In the genomic region with DNA sequence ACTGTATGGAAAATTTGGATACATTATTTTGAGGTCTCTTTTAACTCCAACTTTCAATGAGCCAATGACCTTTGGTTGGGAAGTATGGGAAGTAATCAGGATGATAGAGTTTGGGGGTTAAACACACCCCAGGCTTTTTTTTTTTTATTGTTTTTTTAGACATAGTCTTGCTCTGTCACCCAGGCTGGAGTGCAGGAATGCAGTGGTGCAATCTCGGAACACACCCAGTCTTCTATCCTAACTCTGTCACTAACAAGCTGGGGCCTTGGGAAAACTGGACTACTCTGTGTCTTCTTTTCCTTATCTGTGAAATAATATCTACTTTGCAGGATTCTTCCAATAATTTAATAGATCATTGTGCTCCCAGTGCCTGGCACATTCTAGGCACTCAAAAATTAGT, we compare ENCODE assay signal across 21 cellular contexts. TPM values are rescaled to one million over a fixed set of nuclear protein-coding genes. Genes with fewer than 3 reads are reported as not detected.
DNase-seq lines count a peak whose midpoint lies in the region; ATAC-seq, FAIRE-seq and TF ChIP-seq lines count a peak whose summit lies in the region.
"Had no signal": no experiment of that assay in that cellular context is flagged by ENCODE, and none has a peak within 500 bp of the region (broad histone marks: within the 10 kb centered on the region; RNA-seq: fewer than 3 reads in every experiment).

No MANE protein-coding gene starts in this region.

- peak; percentile 20 for DNase-seq in HuH-7 (ENCODE audit: low spot score)
- peak; percentile 68 for DNase-seq in epithelial cell of esophagus (ENCODE audit: low read depth)
- DNase-seq in mesothelial cell of epicardium (ENCODE audit: low spot score in 2 of 2, unreplicated experiment in 2 of 2) = no peak
- no peak for DNase-seq in type B pancreatic cell (ENCODE audit: extremely low spot score, unreplicated experiment)
- no peak for DNase-seq in small intestine
- DNase-seq in activated effector memory CD4-positive, alpha-beta T cell treated with Interleukin-2 at 50 U/mL for 16 hours = no peak
- DNase-seq: activated CD4-positive, alpha-beta T cell treated with anti-CD3 and anti-CD28 coated beads, Interleukin-2, amount 10 ng/mL, durations not matched to agents 24 days and 14 days; activated naive CD4-positive, alpha-beta T cell treated with Interleukin-2 at 50 U/mL for 16 hours; aorta; Calu3; glutamatergic neuron; GOT3; Kasumi-1; left ventricle myocardium superior; NCI-H524 treated with DMSO at 0.1 percent for 48 hours; stimulated activated CD4-positive, alpha-beta T cell treated with anti-CD3 and anti-CD28 coated beads, Interleukin-15, amount 100 ng/mL, for 24 hours had no signal

- H3K27ac ChIP-seq in small intestine (ENCODE audit: low read depth in 1 of 2, low read length in 1 of 2) = no peak overlapping the region
- H3K27ac ChIP-seq: neutrophil, RWPE1 had no signal

- H3K36me3 Mint-ChIP-seq in mesothelial cell of epicardium = peaks cover 59% of the 10 kb centered on the region
- peaks cover 55% of the 10 kb centered on the region for H3K36me3 Mint-ChIP-seq in type B pancreatic cell

- FAIRE-seq in small intestine (lab: Jason Lieb, UNC) = no peak
- FAIRE-seq: endometrium had no signal

- H3K9me3 Mint-ChIP-seq in mesothelial cell of epicardium (peaks cover 3% of the 10 kb centered on the region), type B pancreatic cell (peaks cover 7% of the 10 kb centered on the region)
- H3K9me3 Mint-ChIP-seq: activated CD4-positive, alpha-beta T cell treated with anti-CD3 and anti-CD28 coated beads, Interleukin-2, amount 10 ng/mL, durations not matched to agents 24 days and 14 days had no signal

- H3K27me3 ChIP-seq in small intestine (ENCODE audit: control insufficient read depth in 2 of 2, insufficient read depth in 2 of 2, low read length in 2 of 2) = no peaks in the 10 kb centered on the region
- H3K27me3 ChIP-seq: neutrophil had no signal

- no peak for TF ChIP-seq CTCF in epithelial cell of esophagus (IDR thresholded peaks at IDR 0.05; ENCODE audit: insufficient read depth, low read depth, low read length, missing control alignments)
- TF ChIP-seq CTCF in mesothelial cell of epicardium (IDR thresholded peaks at IDR 0.05; ENCODE audit: unreplicated experiment) = no peak
- TF ChIP-seq CTCF in type B pancreatic cell (conservative IDR thresholded peaks at IDR 0.05) = no peak

- ATAC-seq in HG03175 (IDR thresholded peaks at IDR 0.05; ENCODE audit: unreplicated experiment) = no peak
- ATAC-seq: left ventricle myocardium superior had no signal

- no peaks in the 10 kb centered on the region for H3K4me1 ChIP-seq in small intestine (ENCODE audit: control insufficient read depth in 2 of 2, insufficient read depth in 1 of 2, low read depth in 1 of 2, low read length in 1 of 2)

- H3K4me3 ChIP-seq in epithelial cell of esophagus (ENCODE audit: low read length) = no peak overlapping the region
- no peak overlapping the region for H3K4me3 ChIP-seq in small intestine (ENCODE audit: low read depth in 1 of 2, low read length in 2 of 2)
- H3K4me3 ChIP-seq: thoracic aorta had no signal

- H3K9me3 ChIP-seq in small intestine (ENCODE audit: control insufficient read depth, low read depth) = no peaks in the 10 kb centered on the region
- H3K9me3 ChIP-seq: neutrophil, thoracic aorta had no signal

- H3K27me3 Mint-ChIP-seq in mesothelial cell of epicardium (ENCODE audit: low read depth) (no peaks in the 10 kb centered on the region), type B pancreatic cell (no peaks in the 10 kb centered on the region)
- H3K27me3 Mint-ChIP-seq: activated CD4-positive, alpha-beta T cell treated with anti-CD3 and anti-CD28 coated beads, Interleukin-2, amount 10 ng/mL, durations not matched to agents 24 days and 14 days had no signal

- WGBS in small intestine, 3 donors = 29 to 67% (median 47%) methylated on average over 1 of the region's 1 CpG

- no peaks in the 10 kb centered on the region for H3K36me3 ChIP-seq in small intestine (ENCODE audit: control insufficient read depth in 2 of 2, insufficient read depth in 2 of 2, low read length in 2 of 2)
- H3K36me3 ChIP-seq: neutrophil had no signal

- H3K4me3 Mint-ChIP-seq in mesothelial cell of epicardium (no peak overlapping the region), type B pancreatic cell (peak overlapping the region; percentile 34)
- H3K4me3 Mint-ChIP-seq: activated CD4-positive, alpha-beta T cell treated with anti-CD3 and anti-CD28 coated beads, Interleukin-2, amount 10 ng/mL, durations not matched to agents 24 days and 14 days had no signal

- H3K4me1 Mint-ChIP-seq in mesothelial cell of epicardium (peaks cover 14% of the 10 kb centered on the region), type B pancreatic cell (ENCODE audit: unreplicated experiment) (peaks cover 14% of the 10 kb centered on the region)

- H3K27ac Mint-ChIP-seq in mesothelial cell of epicardium = peak overlapping the region; percentile 47
- H3K27ac Mint-ChIP-seq in type B pancreatic cell = peak overlapping the region; percentile 92
- H3K27ac Mint-ChIP-seq: activated CD4-positive, alpha-beta T cell treated with anti-CD3 and anti-CD28 coated beads, Interleukin-2, amount 10 ng/mL, durations not matched to agents 24 days and 14 days had no signal

RNA-seq across cellular contexts. Expression of a gene that starts 37.6 kb away (rescaled TPM):
- total RNA-seq in mesothelial cell of epicardium (2.2 to 3.7 TPM (median 2.3 TPM) in 3 replicates), type B pancreatic cell (ENCODE audit: low replicate concordance) (2.4 and 3.2 TPM in 2 replicates)
- polyA plus RNA-seq in small intestine = under 1 TPM; 0.27 to 0.89 (median 0.87) TPM

Comparison
In these comparisons a context has a peak if more than half of its experiments do, and no peak if none do; other contexts are left out.
1. DNase-seq: peak in HuH-7 (single experiment) and epithelial cell of esophagus (single experiment); none in mesothelial cell of epicardium (0 of 2), type B pancreatic cell (single experiment), small intestine (single experiment) and activated effector memory CD4-positive, alpha-beta T cell treated with Interleukin-2 at 50 U/mL for 16 hours (single experiment).